ENCODE assay signal across 28 cellular contexts in the genomic region with DNA sequence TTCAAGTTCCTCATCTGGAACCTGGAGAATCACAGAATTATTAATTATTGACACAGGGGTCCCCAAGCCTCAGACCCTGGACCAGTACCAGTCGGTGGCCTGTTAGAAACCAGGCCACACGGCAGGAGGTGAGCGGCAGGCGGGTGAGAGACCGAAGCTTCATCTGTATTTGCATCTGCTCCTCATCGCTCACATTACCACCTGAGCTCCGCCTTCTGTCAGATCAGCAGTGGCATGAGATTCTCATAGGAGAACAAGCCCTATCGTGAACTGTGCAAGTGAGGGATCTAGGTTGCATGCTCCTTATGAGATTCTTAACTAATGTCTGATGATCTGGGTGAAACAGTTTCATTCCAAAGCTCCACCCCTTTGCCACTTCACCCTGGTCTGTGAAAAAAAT.
"Had no signal": no experiment of that assay in that cellular context is flagged by ENCODE, and none has a peak within 500 bp of the region (broad histone marks: within the 10 kb centered on the region; RNA-seq: fewer than 3 reads in every experiment).

No MANE protein-coding gene starts in this region.

- ATAC-seq: naive thymus-derived CD8-positive, alpha-beta T cell; stimulated activated effector memory CD8-positive, alpha-beta T cell treated with anti-CD3 and anti-CD28 coated beads, Interleukin-12 subunit alpha, Interleukin-12 subunit beta, amount 100 ng/mL, for 72 hours; stimulated activated naive B cell treated with anti-CD40 and anti-IgM and Interleukin-4, amounts not matched to agents 10 μg/mL and 1 μg/mL and 100 μg/mL, for 72 hours had no signal

- H3K4me3 Mint-ChIP-seq: naive thymus-derived CD8-positive, alpha-beta T cell; natural killer cell treated with Interleukin-12 subunit alpha and Interleukin-12 subunit beta and Interleukin-15 and Interleukin-18, amount 100 ng/mL, for 72 hours; nephron progenitor cell; neural crest cell; stimulated activated effector memory CD8-positive, alpha-beta T cell treated with anti-CD3 and anti-CD28 coated beads, Interleukin-12 subunit alpha, Interleukin-12 subunit beta, amount 100 ng/mL, for 72 hours; stimulated activated naive B cell treated with anti-CD40 and anti-IgM and Interleukin-4, amounts not matched to agents 10 μg/mL and 1 μg/mL and 100 μg/mL, for 72 hours; stimulated activated naive CD8-positive, alpha-beta T cell treated with anti-CD3 and anti-CD28 coated beads, Interleukin-15, Interleukin-2, amounts not matched to agents 100 ng/mL and 50 ng/mL, for 24 hours; type B pancreatic cell had no signal

- H3K9me3 Mint-ChIP-seq: naive thymus-derived CD8-positive, alpha-beta T cell; nephron progenitor cell; neural crest cell; stimulated activated effector memory CD8-positive, alpha-beta T cell treated with anti-CD3 and anti-CD28 coated beads, Interleukin-12 subunit alpha, Interleukin-12 subunit beta, amount 100 ng/mL, for 72 hours; stimulated activated naive B cell treated with anti-CD40 and anti-IgM and Interleukin-4, amounts not matched to agents 10 μg/mL and 1 μg/mL and 100 μg/mL, for 72 hours; stimulated activated naive CD8-positive, alpha-beta T cell treated with anti-CD3 and anti-CD28 coated beads, Interleukin-15, Interleukin-2, amounts not matched to agents 100 ng/mL and 50 ng/mL, for 24 hours; type B pancreatic cell had no signal

- H3K36me3 Mint-ChIP-seq: naive thymus-derived CD8-positive, alpha-beta T cell; stimulated activated effector memory CD8-positive, alpha-beta T cell treated with anti-CD3 and anti-CD28 coated beads, Interleukin-12 subunit alpha, Interleukin-12 subunit beta, amount 100 ng/mL, for 72 hours; stimulated activated naive B cell treated with anti-CD40 and anti-IgM and Interleukin-4, amounts not matched to agents 10 μg/mL and 1 μg/mL and 100 μg/mL, for 72 hours had no signal

- FAIRE-seq: pancreas, small intestine, urothelium cell line had no signal

- H3K4me1 ChIP-seq: right lobe of liver had no signal

- H3K27me3 ChIP-seq: neutrophil, pancreas, right lobe of liver, sigmoid colon, stomach, testis, tibial artery, transverse colon, upper lobe of right lung, vagina had no signal

- H3K4me1 Mint-ChIP-seq: naive thymus-derived CD8-positive, alpha-beta T cell; nephron progenitor cell; stimulated activated effector memory CD8-positive, alpha-beta T cell treated with anti-CD3 and anti-CD28 coated beads, Interleukin-12 subunit alpha, Interleukin-12 subunit beta, amount 100 ng/mL, for 72 hours; stimulated activated naive B cell treated with anti-CD40 and anti-IgM and Interleukin-4, amounts not matched to agents 10 μg/mL and 1 μg/mL and 100 μg/mL, for 72 hours had no signal

- H3K9me3 ChIP-seq: neutrophil, pancreas, prostate gland, right lobe of liver, sigmoid colon, stomach, testis, tibial artery, transverse colon, upper lobe of right lung, vagina had no signal

- H3K27ac Mint-ChIP-seq: naive thymus-derived CD8-positive, alpha-beta T cell; nephron progenitor cell; stimulated activated effector memory CD8-positive, alpha-beta T cell treated with anti-CD3 and anti-CD28 coated beads, Interleukin-12 subunit alpha, Interleukin-12 subunit beta, amount 100 ng/mL, for 72 hours; stimulated activated naive B cell treated with anti-CD40 and anti-IgM and Interleukin-4, amounts not matched to agents 10 μg/mL and 1 μg/mL and 100 μg/mL, for 72 hours; stimulated activated naive CD8-positive, alpha-beta T cell treated with anti-CD3 and anti-CD28 coated beads, Interleukin-15, Interleukin-2, amounts not matched to agents 100 ng/mL and 50 ng/mL, for 24 hours; type B pancreatic cell had no signal

- DNase-seq: naive thymus-derived CD8-positive, alpha-beta T cell; nephron progenitor cell; nucleus accumbens; pancreas; right cardiac atrium; right lobe of liver; sigmoid colon; small intestine; stimulated activated CD4-positive, alpha-beta T cell treated with anti-CD3 and anti-CD28 coated beads, Interleukin-15, amount 100 ng/mL, for 24 hours; stimulated activated CD4-positive, alpha-beta T cell treated with anti-CD3 and anti-CD28 coated beads, Interleukin-2, amount 100 ng/mL, for 24 hours; stimulated activated CD4-positive, alpha-beta T cell treated with anti-CD3 and anti-CD28 coated beads, Interleukin-2, amount 100 ng/mL, for 48 hours; stimulated activated CD4-positive, alpha-beta T cell treated with anti-CD3 and anti-CD28 coated beads, Interleukin-4, amount 100 ng/mL, for 24 hours; stimulated activated naive B cell treated with anti-CD40 and anti-IgM and Interleukin-4, amounts not matched to agents 10 μg/mL and 1 μg/mL and 100 μg/mL, for 72 hours; stimulated activated naive CD4-positive, alpha-beta T cell treated with Interleukin-2 at 50 U/mL for 16 hours; stomach; testis; tibial artery; transverse colon; upper lobe of right lung had no signal

- H3K27ac ChIP-seq: neutrophil, pancreas, prostate gland, stomach, testis, tibial artery, upper lobe of right lung had no signal

- H3K4me3 ChIP-seq: pancreas, prostate gland, right lobe of liver, sigmoid colon, stomach, testis, tibial artery, transverse colon, upper lobe of right lung, vagina had no signal

- H3K36me3 ChIP-seq: neutrophil, pancreas, prostate gland, right lobe of liver, sigmoid colon, tibial artery, transverse colon, upper lobe of right lung, vagina had no signal

- H3K27me3 Mint-ChIP-seq: natural killer cell treated with Interleukin-12 subunit alpha and Interleukin-12 subunit beta and Interleukin-15 and Interleukin-18, amount 100 ng/mL, for 72 hours; stimulated activated naive B cell treated with anti-CD40 and anti-IgM and Interleukin-4, amounts not matched to agents 10 μg/mL and 1 μg/mL and 100 μg/mL, for 72 hours; type B pancreatic cell had no signal
